ENCODE assay signal across 8 cellular contexts in the genomic region with DNA sequence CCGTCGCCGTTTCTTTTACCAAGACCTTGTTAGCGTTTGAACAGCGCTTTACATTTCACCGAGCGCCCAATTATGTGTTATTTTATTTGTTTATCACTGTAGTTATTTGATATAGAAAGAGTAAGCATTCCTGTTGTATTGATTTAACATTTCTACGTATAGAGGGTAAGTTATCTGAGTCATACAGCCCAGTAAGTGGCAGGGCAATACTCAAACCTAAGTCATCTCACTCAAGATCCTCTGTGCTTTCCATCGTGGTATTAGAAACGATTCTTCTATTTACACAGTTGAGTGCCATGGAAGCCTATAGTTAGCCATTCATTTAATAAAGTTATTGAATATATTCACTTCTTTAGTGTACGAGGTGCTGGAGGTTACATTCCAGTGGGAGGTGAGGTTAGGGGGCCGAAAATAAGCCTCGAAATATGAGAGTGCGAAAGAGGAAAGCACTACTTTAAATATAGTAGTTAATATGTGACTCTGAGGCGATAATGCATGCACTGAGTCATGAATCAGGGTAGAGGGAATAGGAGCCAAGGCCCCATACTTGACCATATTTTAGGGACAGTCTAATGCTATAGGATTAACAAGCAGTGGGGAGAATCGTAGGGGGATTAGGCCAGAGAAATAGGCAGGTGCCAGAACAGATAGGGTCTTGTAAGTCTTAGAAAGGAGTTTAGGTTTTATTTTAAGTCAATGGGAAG. TPM values are rescaled to one million over a fixed set of nuclear protein-coding genes. Genes with fewer than 3 reads are reported as not detected.
A peak's percentile ranks its signal among the peaks of the same experiment; 100 is the strongest.
DNase-seq lines count a peak whose midpoint lies in the region; ATAC-seq, FAIRE-seq and TF ChIP-seq lines count a peak whose summit lies in the region.

No MANE protein-coding gene starts in this region.

- no peaks in the 10 kb centered on the region for H3K9me3 Mint-ChIP-seq in CD14-positive monocyte
- no peaks in the 10 kb centered on the region for H3K9me3 Mint-ChIP-seq in nephron

- no peaks in the 10 kb centered on the region for H3K9me3 ChIP-seq in Loucy (ENCODE audit: insufficient read depth, low read depth, low read length)

- peaks cover 51% of the 10 kb centered on the region for H3K4me1 ChIP-seq in Loucy (ENCODE audit: insufficient read depth, low read length, poor library complexity, severe bottlenecking)

- no peak for TF ChIP-seq POLR2A in H54 (IDR thresholded peaks at IDR 0.05; ENCODE audit: low read depth, low read length)

- H3K4me1 Mint-ChIP-seq in CD14-positive monocyte (peaks cover 23% of the 10 kb centered on the region), nephron (peaks cover 26% of the 10 kb centered on the region)

- H3K27ac ChIP-seq in coronary artery: no peak overlapping the region

- peak overlapping the region; percentile 97 for H3K9ac ChIP-seq in Loucy (ENCODE audit: low read depth, low read length, poor library complexity, severe bottlenecking)

- peak overlapping the region; percentile 92 for H2AFZ ChIP-seq in Loucy (ENCODE audit: low read length)

- H3K27me3 Mint-ChIP-seq in CD14-positive monocyte (ENCODE audit: low read depth in 3 of 3) (no peaks in the 10 kb centered on the region), nephron (ENCODE audit: low read depth) (no peaks in the 10 kb centered on the region)

- no peaks in the 10 kb centered on the region for H3F3A ChIP-seq in Loucy (ENCODE audit: low read depth)

- peak overlapping the region; percentile 83 for H3K4me2 ChIP-seq in Loucy (ENCODE audit: low read depth, low read length, poor library complexity, severe bottlenecking)

- H3K36me3 ChIP-seq in Loucy (ENCODE audit: insufficient read depth, low read length): peaks cover 22% of the 10 kb centered on the region; the same call in 1 of the 2 replicates

- peaks cover 88% of the 10 kb centered on the region for H3K79me2 ChIP-seq in Loucy (ENCODE audit: insufficient read depth, low read length)

- H4K20me1 ChIP-seq in Loucy (ENCODE audit: insufficient read depth, low read length, poor library complexity, severe bottlenecking): peaks cover 19% of the 10 kb centered on the region

- H3K27me3 ChIP-seq in Loucy (ENCODE audit: insufficient read depth, low read length, poor library complexity, severe bottlenecking): no peaks in the 10 kb centered on the region

- H3K4me3 Mint-ChIP-seq in CD14-positive monocyte (peak overlapping the region; percentile 89 to 94), nephron (peak overlapping the region; percentile 97 to 100 (median 99))

- intact Hi-C loops in CD14-positive monocyte (cut with micrococcal nuclease): loop anchor here (10.0 kb wide), 2 partner anchors 215 to 665 kb away; partner anchors contain the start of genes PARP11 (in 2 of the 2) and TIGAR (in 1 of the 2)

- H3K27ac Mint-ChIP-seq in CD14-positive monocyte (peak overlapping the region in 4 of 7 donors; percentile 47 to 99 (median 98)), nephron (peak overlapping the region; percentile 98 to 99 (median 99))

- no peaks in the 10 kb centered on the region for H3K9me2 ChIP-seq in Loucy (replicated peaks; ENCODE audit: low read depth, low read length)

- no peak for FAIRE-seq in H54 (lab: Jason Lieb, UNC)

- DNase-seq in CD14-positive monocyte (ENCODE audit: low spot score) (no peak), coronary artery (ENCODE audit: low spot score) (no peak), H54 (ENCODE audit: insufficient read length, low spot score) (no peak), DMS153 (lab: John Stamatoyannopoulos, UW) (no peak)
- no peak for DNase-seq in effector CD4-positive, alpha-beta T cell

- no peak for TF ChIP-seq CTCF in CD14-positive monocyte (IDR thresholded peaks at IDR 0.05)
- TF ChIP-seq CTCF in Loucy (conservative IDR thresholded peaks at IDR 0.05; ENCODE audit: low read length): no peak
- TF ChIP-seq CTCF in coronary artery (IDR thresholded peaks at IDR 0.05): no peak
- TF ChIP-seq CTCF in nephron (IDR thresholded peaks at IDR 0.05; ENCODE audit: unreplicated experiment in 3 of 3): no peak

- no peak for ATAC-seq in GM21619 (IDR thresholded peaks at IDR 0.05; ENCODE audit: unreplicated experiment)

- H3K4me3 ChIP-seq in Loucy (ENCODE audit: low read length, poor library complexity, severe bottlenecking) (peak overlapping the region; percentile 91), coronary artery (peak overlapping the region; percentile 84)

- H3K36me3 Mint-ChIP-seq in CD14-positive monocyte (peaks cover 10 to 13% of the 10 kb centered on the region in 2 donors), nephron (ENCODE audit: low read depth) (peaks cover 8% of the 10 kb centered on the region)

RNA-seq across cellular contexts. Expression of gene RAD51AP1, which starts 0.6 kb away (rescaled TPM):
- polyA plus RNA-seq in CD14-positive monocyte: 1 to 10 TPM; 1.0 to 1.4 TPM

RNA-seq across cellular contexts. Expression of gene DYRK4, which starts 22.7 kb away (rescaled TPM):
- polyA plus RNA-seq in CD14-positive monocyte: 10 to 100 TPM; 22.4 to 26.9 TPM
